Comparison of ENCODE assay signal across 8 cellular contexts in genomic region chr2:85541262-85541661, GRCh38. TPM values are rescaled to one million over a fixed set of nuclear protein-coding genes. Genes with fewer than 3 reads are reported as not detected.
DNase-seq lines count a peak whose midpoint lies in the region; ATAC-seq and TF ChIP-seq lines count a peak whose summit lies in the region.
"Had no signal": no experiment of that assay in that cellular context is flagged by ENCODE, and none has a peak within 500 bp of the region (broad histone marks: within the 10 kb centered on the region; RNA-seq: fewer than 3 reads in every experiment).

No MANE protein-coding gene starts in this region.

- H3K4me1 Mint-ChIP-seq in activated T-helper 17 cell treated with anti-CD3 and anti-CD28 coated beads, Interleukin-2, amount 50 U/mL, for 72 hours: peaks cover 38% of the 10 kb centered on the region

- peak overlapping the region; percentile 98; the same call in 1 of the 2 replicates for H3K9ac ChIP-seq in HUES48 (ENCODE audit: low read depth, low read length)

- H3K27ac ChIP-seq in HUES48 (ENCODE audit: low read depth, low read length): peak overlapping the region; percentile 3
- peak overlapping the region in 4 of 5 donors; percentile 97 to 100 (median 99) for H3K27ac ChIP-seq in stomach

- H3K27me3 Mint-ChIP-seq in activated T-helper 17 cell treated with anti-CD3 and anti-CD28 coated beads, Interleukin-2, amount 50 U/mL, for 72 hours: no peaks in the 10 kb centered on the region

- no peak for DNase-seq in stomach
- no peak for DNase-seq in ureter (ENCODE audit: low spot score)
- DNase-seq in HuH-7 (ENCODE audit: low spot score): no peak
- DNase-seq in omental fat pad (ENCODE audit: low spot score): no peak
- DNase-seq: NCI-H69 had no signal

- no peaks in the 10 kb centered on the region for H3K27me3 ChIP-seq in HUES48 (ENCODE audit: control insufficient read depth, insufficient read depth, low read length)
- no peaks in the 10 kb centered on the region for H3K27me3 ChIP-seq in stomach

- intact Hi-C loops in stomach (cut with DNase I; ENCODE audit: low total_unique reads): no loop called here

- H3K4me1 ChIP-seq in HUES48 (ENCODE audit: control insufficient read depth, insufficient read depth, low read length) (peaks cover 23% of the 10 kb centered on the region), stomach (peaks cover 40 to 77% (median 59%) of the 10 kb centered on the region in 4 donors)

- ATAC-seq in activated T-helper 17 cell treated with anti-CD3 and anti-CD28 coated beads, Interleukin-2, amount 50 U/mL, for 72 hours (replicated peaks): no peak
- ATAC-seq in omental fat pad (ENCODE audit: low FRiP score): no peak

- peak overlapping the region; percentile 95 for H3K4me3 Mint-ChIP-seq in activated T-helper 17 cell treated with anti-CD3 and anti-CD28 coated beads, Interleukin-2, amount 50 U/mL, for 72 hours

- no peak for TF ChIP-seq EP300 in stomach (IDR thresholded peaks at IDR 0.05)

- TF ChIP-seq POLR2A in stomach (IDR thresholded peaks at IDR 0.05): no peak

- peak overlapping the region; percentile 96 for H3K4me3 ChIP-seq in HUES48 (ENCODE audit: low read depth, low read length)
- peak overlapping the region; percentile 100; the same call in 1 of the 2 replicates for H3K4me3 ChIP-seq in iPS-18c (ENCODE audit: insufficient read depth, low read depth, low read length)
- peak overlapping the region; percentile 81 to 94 (median 90) for H3K4me3 ChIP-seq in stomach

- H3K36me3 Mint-ChIP-seq in activated T-helper 17 cell treated with anti-CD3 and anti-CD28 coated beads, Interleukin-2, amount 50 U/mL, for 72 hours (ENCODE audit: low read depth): peaks cover 79% of the 10 kb centered on the region

- TF ChIP-seq CTCF in stomach (IDR thresholded peaks at IDR 0.05): no peak
- TF ChIP-seq CTCF in omental fat pad (IDR thresholded peaks at IDR 0.05): no peak

- H3K9me3 Mint-ChIP-seq in activated T-helper 17 cell treated with anti-CD3 and anti-CD28 coated beads, Interleukin-2, amount 50 U/mL, for 72 hours: no peaks in the 10 kb centered on the region

- H3K36me3 ChIP-seq in HUES48 (ENCODE audit: control insufficient read depth, insufficient read depth, low read length) (peaks cover 57% of the 10 kb centered on the region), stomach (peaks cover 45 to 60% (median 56%) of the 10 kb centered on the region in 4 donors)

- no peaks in the 10 kb centered on the region for H3K9me3 ChIP-seq in HUES48 (ENCODE audit: control insufficient read depth, insufficient read depth, low read length)
- H3K9me3 ChIP-seq in iPS-18c (ENCODE audit: control insufficient read depth, insufficient read depth, low read length): no peaks in the 10 kb centered on the region
- no peaks in the 10 kb centered on the region for H3K9me3 ChIP-seq in stomach

- WGBS in stomach, 5 donors: 15 to 24% (median 21%) methylated on average over 4 of the region's 4 CpGs

- H3K27ac Mint-ChIP-seq in activated T-helper 17 cell treated with anti-CD3 and anti-CD28 coated beads, Interleukin-2, amount 50 U/mL, for 72 hours: peak overlapping the region; percentile 22

RNA-seq across cellular contexts. Expression of gene MAT2A, which starts 2.3 kb away (rescaled TPM):
- total RNA-seq in activated T-helper 17 cell treated with anti-CD3 and anti-CD28 coated beads, Interleukin-2, amount 50 U/mL, for 72 hours: 100 to 1,000 TPM; 214 to 308 TPM
- total RNA-seq in stomach (100 to 1,000 TPM in 3 of 5 donors, 10 to 100 TPM in 2; 88.7 to 278 (median 190) TPM), ureter (450 TPM), omental fat pad (1,000 to 10,000 TPM in 1 of 4 donors, 100 to 1,000 TPM in 3; 223 to 1,046 (median 437) TPM)
- 100 to 1,000 TPM in 1 of 3 donors, 10 to 100 TPM in 2; 73.3 to 107 (median 91.2) TPM for polyA plus RNA-seq in stomach

RNA-seq across cellular contexts. Expression of gene GGCX, which starts 20.0 kb away (rescaled TPM):
- 10 to 100 TPM; 21.3 to 21.7 TPM for total RNA-seq in activated T-helper 17 cell treated with anti-CD3 and anti-CD28 coated beads, Interleukin-2, amount 50 U/mL, for 72 hours
- total RNA-seq in stomach: 10 to 100 TPM; 12.2 to 87.5 (median 19.6) TPM
- polyA plus RNA-seq in stomach: 10 to 100 TPM in 2 of 3 donors, 1 to 10 TPM in 1; 5.2 to 15.1 (median 14.9) TPM
- total RNA-seq in ureter: 48.9 TPM
- 10 to 100 TPM; 24.7 to 44.1 (median 39.8) TPM for total RNA-seq in omental fat pad

RNA-seq across cellular contexts. Expression of gene VAMP8, which starts 36.1 kb away (rescaled TPM):
- total RNA-seq in activated T-helper 17 cell treated with anti-CD3 and anti-CD28 coated beads, Interleukin-2, amount 50 U/mL, for 72 hours: 100 to 1,000 TPM; 103 to 124 TPM
- 100 to 1,000 TPM in 2 of 5 donors, 10 to 100 TPM in 1, 1 to 10 TPM in 1, not detected in 1; 2.2 to 191 (median 79.6) TPM for total RNA-seq in stomach
- 100 to 1,000 TPM; 358 to 568 (median 435) TPM for polyA plus RNA-seq in stomach
- total RNA-seq in ureter: 165 TPM
- 10 to 100 TPM; 23.3 to 48.7 (median 46.1) TPM for total RNA-seq in omental fat pad

RNA-seq across cellular contexts. Expression of gene VAMP5, which starts 43.0 kb away (rescaled TPM):
- total RNA-seq in activated T-helper 17 cell treated with anti-CD3 and anti-CD28 coated beads, Interleukin-2, amount 50 U/mL, for 72 hours: 10 to 100 TPM; 36.8 to 51.2 TPM
- total RNA-seq in stomach (10 to 100 TPM in 4 of 5 donors, 1 to 10 TPM in 1; 7.7 to 82.6 (median 29.5) TPM), ureter (32.8 TPM), omental fat pad (100 to 1,000 TPM in 1 of 4 donors, 10 to 100 TPM in 3; 51.4 to 116 (median 85.0) TPM)
- polyA plus RNA-seq in stomach: 10 to 100 TPM; 87.7 to 95.1 (median 90.4) TPM

RNA-seq across cellular contexts. Expression of gene RNF181, which starts 54.3 kb away (rescaled TPM):
- 100 to 1,000 TPM; 116 to 156 TPM for total RNA-seq in activated T-helper 17 cell treated with anti-CD3 and anti-CD28 coated beads, Interleukin-2, amount 50 U/mL, for 72 hours
- total RNA-seq in stomach (100 to 1,000 TPM in 1 of 5 donors, 10 to 100 TPM in 3, not detected in 1; 11.3 to 143 (median 79.1) TPM), ureter (115 TPM), omental fat pad (100 to 1,000 TPM in 3 of 4 donors, 10 to 100 TPM in 1; 94.7 to 216 (median 144) TPM)
- polyA plus RNA-seq in stomach: 100 to 1,000 TPM; 217 to 272 (median 223) TPM
